8 cellular contexts compared by ENCODE assay signal in the genomic region with DNA sequence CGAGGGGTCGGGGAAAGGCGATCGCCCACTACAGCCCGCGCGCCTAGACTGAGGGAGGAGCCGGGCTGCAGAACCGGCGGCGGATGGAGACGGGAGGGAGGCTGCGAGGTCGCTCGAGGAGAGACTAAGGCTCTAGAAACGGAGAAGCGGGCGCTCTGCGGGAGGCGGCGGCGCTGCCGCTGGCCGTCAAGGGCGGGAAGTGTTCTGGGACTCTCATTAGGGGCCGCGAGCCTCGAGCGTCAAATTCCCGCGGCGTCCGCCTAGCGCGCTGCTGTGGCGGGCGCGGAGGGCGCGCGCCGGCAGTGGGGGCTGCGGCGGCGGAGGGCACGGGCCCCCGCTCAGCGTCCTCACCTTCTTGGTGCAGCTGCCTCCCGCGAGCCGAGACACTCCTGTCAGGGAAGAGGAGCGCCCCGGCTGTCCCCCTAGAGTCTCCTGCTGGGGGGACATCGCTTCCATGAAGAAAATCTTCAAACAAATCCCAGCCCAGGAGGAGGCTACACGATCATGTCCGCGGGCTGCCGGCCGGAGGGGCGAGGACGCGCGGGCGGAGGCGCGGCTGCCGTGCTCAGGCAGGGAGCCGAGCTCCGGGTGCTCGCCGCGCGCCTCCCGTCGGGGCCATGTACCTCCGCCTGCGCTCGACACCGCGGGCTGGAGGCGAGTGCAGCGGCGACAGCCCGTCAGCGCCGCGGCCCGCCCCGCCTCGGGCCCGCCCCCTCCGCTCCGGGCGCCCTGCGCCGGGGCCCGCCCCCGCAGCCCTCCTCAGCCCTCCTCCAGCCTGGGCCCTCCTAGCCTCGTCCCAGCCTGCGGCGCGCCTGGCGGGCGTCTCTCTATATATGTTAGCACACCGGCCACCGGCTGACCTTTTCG. TPM values are rescaled to one million over a fixed set of nuclear protein-coding genes. Genes with fewer than 3 reads are reported as not detected.
DNase-seq lines count a peak whose midpoint lies in the region; ATAC-seq and TF ChIP-seq lines count a peak whose summit lies in the region.

ARHGAP20 (minus strand) TSS at position 662 of the 867 bp plus-strand sequence; CDS start at position 456, 206 bp downstream.

- peak within 1 kb of the TSS; percentile 52 for H3K4me3 Mint-ChIP-seq in activated CD4-positive, alpha-beta memory T cell treated with anti-CD3 and anti-CD28 coated beads, Interleukin-2, amount 10 ng/mL, durations not matched to agents 7 days and 5 days

- TF ChIP-seq CTCF in mucosa of descending colon (IDR thresholded peaks at IDR 0.05), result no peak

- H3K36me3 Mint-ChIP-seq in activated CD4-positive, alpha-beta memory T cell treated with anti-CD3 and anti-CD28 coated beads, Interleukin-2, amount 10 ng/mL, durations not matched to agents 7 days and 5 days (ENCODE audit: low read depth), result no peaks in the 10 kb centered on the region

- H3K36me3 ChIP-seq in mucosa of descending colon (ENCODE audit: low read depth) (no peaks in the 10 kb centered on the region), stomach smooth muscle (ENCODE audit: control insufficient read depth in 2 of 2, insufficient read depth in 2 of 2, low read length in 2 of 2) (no peaks in the 10 kb centered on the region)

- H3K4me3 ChIP-seq in mucosa of descending colon, result peak within 1 kb of the TSS; percentile 27
- peak within 1 kb of the TSS; percentile 82 to 85 for H3K4me3 ChIP-seq in stomach smooth muscle (ENCODE audit: low read length in 2 of 2)

- peaks cover 12% of the 10 kb centered on the region for H3K4me1 Mint-ChIP-seq in activated CD4-positive, alpha-beta memory T cell treated with anti-CD3 and anti-CD28 coated beads, Interleukin-2, amount 10 ng/mL, durations not matched to agents 7 days and 5 days

- peaks cover 57% of the 10 kb centered on the region for H3K27me3 Mint-ChIP-seq in activated CD4-positive, alpha-beta memory T cell treated with anti-CD3 and anti-CD28 coated beads, Interleukin-2, amount 10 ng/mL, durations not matched to agents 7 days and 5 days

- H3K27me3 ChIP-seq in stomach smooth muscle (ENCODE audit: control insufficient read depth in 1 of 2, insufficient read depth in 2 of 2, low read length in 2 of 2), result no peaks in the 10 kb centered on the region

- peak; percentile 9 for DNase-seq in activated gamma-delta T cell treated with Interleukin-2 at 50 U/mL for 16 hours
- no peak for DNase-seq in activated gamma-delta T cell (lab: John Stamatoyannopoulos, UW)
- DNase-seq in NCI-H2171 (lab: John Stamatoyannopoulos, UW), result peak; percentile 61
- peak; percentile 46 for DNase-seq in activated CD4-positive, alpha-beta memory T cell treated with anti-CD3 and anti-CD28 coated beads, Interleukin-2, amount 10 ng/mL, durations not matched to agents 7 days and 5 days
- DNase-seq in mucosa of descending colon, result peak; percentile 68 to 85 (median 73)

- ATAC-seq in HG02943 (IDR thresholded peaks at IDR 0.05; ENCODE audit: low read depth, unreplicated experiment), result peak; percentile 81
- peak; percentile 95 for ATAC-seq in esophagus mucosa
- ATAC-seq in mucosa of descending colon, result peak; percentile 95

- peak within 1 kb of the TSS; percentile 25 for H3K27ac ChIP-seq in stomach smooth muscle (ENCODE audit: low read length)

- H3K9ac ChIP-seq in stomach smooth muscle (ENCODE audit: low read length in 2 of 2), result peak within 1 kb of the TSS in 1 of 2 donors; percentile 53

- intact Hi-C loops in mucosa of descending colon (cut with DNase I, micrococcal nuclease), result no loop called here

- POLR2A ChIA-PET in activated CD4-positive, alpha-beta memory T cell treated with anti-CD3 and anti-CD28 coated beads, Interleukin-2, amount 10 ng/mL, durations not matched to agents 7 days and 5 days (lab: Charles Lee), result no interaction called here

- H3K9me3 Mint-ChIP-seq in activated CD4-positive, alpha-beta memory T cell treated with anti-CD3 and anti-CD28 coated beads, Interleukin-2, amount 10 ng/mL, durations not matched to agents 7 days and 5 days, result no peaks in the 10 kb centered on the region

- H3K9me3 ChIP-seq in mucosa of descending colon (no peaks in the 10 kb centered on the region), stomach smooth muscle (ENCODE audit: control insufficient read depth in 2 of 2, low read length in 2 of 2) (no peaks in the 10 kb centered on the region)

- no peak within 1 kb of the TSS for H3K27ac Mint-ChIP-seq in activated CD4-positive, alpha-beta memory T cell treated with anti-CD3 and anti-CD28 coated beads, Interleukin-2, amount 10 ng/mL, durations not matched to agents 7 days and 5 days

- CTCF ChIA-PET in activated CD4-positive, alpha-beta memory T cell treated with anti-CD3 and anti-CD28 coated beads, Interleukin-2, amount 10 ng/mL, durations not matched to agents 7 days and 5 days (lab: Charles Lee), result no interaction called here

- H3K4me1 ChIP-seq in mucosa of descending colon (ENCODE audit: low read depth) (peaks cover 4% of the 10 kb centered on the region), stomach smooth muscle (ENCODE audit: control insufficient read depth, insufficient read depth, low read length) (peaks cover 12% of the 10 kb centered on the region)

RNA-seq across cellular contexts. Expression of gene ARHGAP20, which starts in this region (rescaled TPM):
- total RNA-seq in activated CD4-positive, alpha-beta memory T cell treated with anti-CD3 and anti-CD28 coated beads, Interleukin-2, amount 10 ng/mL, durations not matched to agents 7 days and 5 days, result under 1 TPM in 1 of 2 experiments, not detected in 1; 0.05 TPM
- total RNA-seq in esophagus mucosa (2.6 TPM), mucosa of descending colon (1 to 10 TPM; 1.6 to 3.9 (median 2.8) TPM)

Comparison
In these comparisons a context has a peak if more than half of its experiments do, and no peak if none do; other contexts are left out.
1. Peak in DNase-seq in activated CD4-positive, alpha-beta memory T cell treated with anti-CD3 and anti-CD28 coated beads, Interleukin-2, amount 10 ng/mL, durations not matched to agents 7 days and 5 days; RNA of the gene not detected or under 1 TPM.